13 cellular contexts compared by ENCODE assay signal in the genomic region with DNA sequence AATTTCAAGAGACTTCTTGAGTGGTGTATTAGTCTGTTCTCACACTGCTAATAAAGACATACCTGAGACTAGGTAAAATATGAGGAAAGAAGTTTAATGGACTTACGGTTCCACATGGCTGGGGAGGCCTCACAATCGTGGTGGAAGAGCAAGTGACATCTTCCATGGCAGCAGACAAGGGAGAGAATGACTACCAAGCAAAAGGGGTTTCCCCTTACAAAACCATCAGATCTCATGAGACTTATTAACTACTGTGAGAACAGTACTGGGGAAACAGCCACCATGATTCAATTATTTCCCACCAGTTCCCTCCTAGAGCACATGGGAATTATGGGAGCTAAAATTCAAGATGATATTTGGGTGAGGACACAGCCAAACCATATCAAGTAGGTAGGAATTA.
A peak's percentile ranks its signal among the peaks of the same experiment; 100 is the strongest.
DNase-seq lines count a peak whose midpoint lies in the region; ATAC-seq lines count a peak whose summit lies in the region.
"Had no signal": no experiment of that assay in that cellular context is flagged by ENCODE, and none has a peak within 500 bp of the region (broad histone marks: within the 10 kb centered on the region; RNA-seq: fewer than 3 reads in every experiment).

No MANE protein-coding gene starts in this region.

- DNase-seq in glomerular visceral epithelial cell (ENCODE audit: extremely low spot score) (peak; percentile 2), NCI-H82 (lab: John Stamatoyannopoulos, UW) (no peak), iPS-NIHi7 (ENCODE audit: extremely low spot score) (no peak)
- no peak for DNase-seq in stimulated activated CD4-positive, alpha-beta T cell treated with anti-CD3 and anti-CD28 coated beads, Interleukin-12 subunit alpha, Interleukin-12 subunit beta, amount 100 ng/mL, for 4 hours
- DNase-seq: ACHN; Calu3; CD4-positive, alpha-beta memory T cell; DMS79 treated with DMSO at 0.1 percent for 48 hours; GF-D8; H9 had no signal

- ATAC-seq in GM21786 (IDR thresholded peaks at IDR 0.05; ENCODE audit: unreplicated experiment) = peak; percentile 61
- ATAC-seq in HG03432 (IDR thresholded peaks at IDR 0.05; ENCODE audit: unreplicated experiment) = peak; percentile 72
- no peak for ATAC-seq in HG02981 (IDR thresholded peaks at IDR 0.05; ENCODE audit: unreplicated experiment)
